8 cellular contexts compared by ENCODE assay signal in genomic region chr17:61411944-61412859, GRCh38. TPM values are rescaled to one million over a fixed set of nuclear protein-coding genes. Genes with fewer than 3 reads are reported as not detected.
DNase-seq lines count a peak whose midpoint lies in the region; ATAC-seq, FAIRE-seq and TF ChIP-seq lines count a peak whose summit lies in the region.

No MANE protein-coding gene starts in this region.

- TF ChIP-seq RAD21 in A549 (conservative IDR thresholded peaks at IDR 0.05 in 1 of 2, IDR thresholded peaks at IDR 0.05 in 1 of 2), result peak; percentile 98 to 100
- peak; percentile 100 for TF ChIP-seq RAD21 in HepG2 (CRISPR knock-in tag; IDR thresholded peaks at IDR 0.05)

- no peak for TF ChIP-seq EP300 in A549 (IDR thresholded peaks at IDR 0.05)
- peak in 1 of 2 experiments; percentile 40; a peak in 1 of 4 replicates for TF ChIP-seq EP300 in HepG2 (IDR thresholded peaks at IDR 0.05; ENCODE audit: low read depth in 2 of 2, low read length in 2 of 2)
- TF ChIP-seq EP300 in HepG2 (CRISPR knock-in tag; IDR thresholded peaks at IDR 0.05; ENCODE audit: borderline replicate concordance), result no peak

- no peaks in the 10 kb centered on the region for H3K36me3 Mint-ChIP-seq in dendritic cell treated with granulocyte-macrophage colony-stimulating factor and Interleukin-4, amounts not matched to agents 40 ng/mL and 50 ng/mL, for 4 days (ENCODE audit: low read depth)

- peak overlapping the region; percentile 58 for H3K4me3 ChIP-seq in A549
- peak overlapping the region; percentile 69 to 86 (median 77) for H3K4me3 ChIP-seq in HepG2 (replicated peaks in 1 of 3; ENCODE audit: insufficient read depth in 1 of 3, low read depth in 2 of 3, low read length in 3 of 3)

- H3K27me3 ChIP-seq in HepG2 (ENCODE audit: control insufficient read depth in 1 of 2, insufficient read depth in 2 of 2, low read length in 2 of 2), result no peaks in the 10 kb centered on the region

- CTCF ChIA-PET in A549 (lab: Yijun Ruan, JAX) (interaction anchor here (0.5 to 19.8 kb wide), 122 partner anchors 9 to 1010 kb away, joined by 3 to 357 read pairs (median 4); partner anchors contain the start of genes NACA2 and TBX2), HepG2 (lab: Yijun Ruan, JAX; ENCODE audit: low intra/inter-chr PET ratio, low total read pairs) (interaction anchor here (0.8 to 2.9 kb wide), 7 partner anchors 12 to 425 kb away, joined by 3 to 52 read pairs (median 16); no protein-coding TSS in a partner anchor)

- H3K36me3 ChIP-seq in HepG2 (replicated peaks in 1 of 2; ENCODE audit: control insufficient read depth in 1 of 2, insufficient read depth in 2 of 2, low read length in 2 of 2), result no peaks in the 10 kb centered on the region

- peak overlapping the region; percentile 73 for H3K9ac ChIP-seq in HepG2 (ENCODE audit: insufficient read depth, low read depth, low read length)

- in situ Hi-C loops in HepG2 (cut with HindIII; ENCODE audit: extremely low pct_ligation_motif_present, low pct_unique_long_range_greater_than_20kb), result loop anchor here (5.0 to 10.0 kb wide), 2 partner anchors 170 to 423 kb away; no protein-coding TSS in a partner anchor

- under 1% methylated on average over 22 of the region's 83 CpGs for WGBS in A549 (ENCODE audit: missing lambda C conversion rate)
- WGBS in HepG2 (ENCODE audit: low lambda C conversion rate), result 37% methylated on average over 50 of the region's 83 CpGs

- H3K9me3 ChIP-seq in A549 (0 out of 3 replicates have a peak, but pooled peaks cover 8% of the 10 kb centered on the region), HepG2 (ENCODE audit: low read length) (no peaks in the 10 kb centered on the region)

- H3K27ac ChIP-seq in A549 (peak overlapping the region; percentile 85 to 91), HepG2 (ENCODE audit: extremely low read length, insufficient read depth, low read length) (peak overlapping the region; percentile 68)

- H3K4me2 ChIP-seq in A549, result peak overlapping the region; percentile 85
- H3K4me2 ChIP-seq in HepG2 (ENCODE audit: low read depth, low read length), result peak overlapping the region; percentile 91

- no peak overlapping the region for H2AFZ ChIP-seq in HepG2 (ENCODE audit: low read length)

- POLR2A ChIA-PET in A549 (lab: Yijun Ruan, JAX), result interaction anchor here (0.6 to 2.9 kb wide), 11 partner anchors 12 to 691 kb away, joined by 3 to 21 read pairs (median 3); no protein-coding TSS in a partner anchor
- POLR2A ChIA-PET in HepG2 (lab: Yijun Ruan, JAX), result interaction anchor here (0.7 to 2.8 kb wide), 14 partner anchors 12 to 307 kb away, joined by 3 to 34 read pairs (median 5); partner anchors contain the start of gene TBX2

- TF ChIP-seq CTCF in A549 (IDR thresholded peaks at IDR 0.05) (peak; percentile 99), HepG2 (CRISPR knock-in tag; IDR thresholded peaks at IDR 0.05) (peak; percentile 99)

- peak; percentile 47 for TF ChIP-seq POLR2A in A549 (IDR thresholded peaks at IDR 0.05; ENCODE audit: low read length)
- TF ChIP-seq POLR2A in HepG2 (IDR thresholded peaks at IDR 0.05; ENCODE audit: insufficient read depth in 1 of 2, low read depth in 2 of 2, low read length in 2 of 2), result peak in 1 of 2 experiments; percentile 53; a peak in 3 of 4 replicates

- DNase-seq in A549 (ENCODE audit: low read depth in 1 of 2, low spot score in 1 of 2) (peak; percentile 82 to 90), NCI-H226 (peak; percentile 62), HepG2 (ENCODE audit: low spot score) (peak; percentile 64)
- DNase-seq in activated CD4-positive, alpha-beta T cell treated with anti-CD3 and anti-CD28 coated beads for 48 hours, result peak; percentile 82
- peak; percentile 79 to 80 for DNase-seq in stimulated activated CD4-positive, alpha-beta T cell treated with anti-CD3 and anti-CD28 coated beads, Interleukin-2, amount 100 ng/mL, for 48 hours

- H4K20me1 ChIP-seq in HepG2 (ENCODE audit: insufficient read depth, low read length), result no peaks in the 10 kb centered on the region

- FAIRE-seq in A549 (lab: Jason Lieb, UNC), result no peak
- FAIRE-seq in HepG2 (lab: Jason Lieb, UNC), result peak; percentile 37

- no peaks in the 10 kb centered on the region for H3K9me3 Mint-ChIP-seq in dendritic cell treated with granulocyte-macrophage colony-stimulating factor and Interleukin-4, amounts not matched to agents 40 ng/mL and 50 ng/mL, for 4 days

- intact Hi-C loops in dendritic cell treated with granulocyte-macrophage colony-stimulating factor and Interleukin-4, amounts not matched to agents 40 ng/mL and 50 ng/mL, for 4 days (cut with micrococcal nuclease), result loop anchor here (1.0 to 2.0 kb wide), 3 partner anchors 55 to 425 kb away; no protein-coding TSS in a partner anchor
- intact Hi-C loops in HepG2 (cut with micrococcal nuclease; ENCODE audit: unreplicated experiment), result loop anchor here (1.0 to 5.0 kb wide), 5 partner anchors 139 to 425 kb away; no protein-coding TSS in a partner anchor

- peak overlapping the region; percentile 75 for H3K4me3 Mint-ChIP-seq in dendritic cell treated with granulocyte-macrophage colony-stimulating factor and Interleukin-4, amounts not matched to agents 40 ng/mL and 50 ng/mL, for 4 days

- H3K79me2 ChIP-seq in HepG2 (ENCODE audit: insufficient read depth, low read length), result no peaks in the 10 kb centered on the region

- H3K27me3 Mint-ChIP-seq in dendritic cell treated with granulocyte-macrophage colony-stimulating factor and Interleukin-4, amounts not matched to agents 40 ng/mL and 50 ng/mL, for 4 days, result peaks cover 89% of the 10 kb centered on the region

- H3K4me1 Mint-ChIP-seq in dendritic cell treated with granulocyte-macrophage colony-stimulating factor and Interleukin-4, amounts not matched to agents 40 ng/mL and 50 ng/mL, for 4 days (ENCODE audit: low read depth), result peaks cover 43% of the 10 kb centered on the region

- BruUV-seq in HepG2 (replicated peaks; lab: Mats Ljungman, UMichigan), result no TSS peak

- H3K4me1 ChIP-seq in A549, result peaks cover 14% of the 10 kb centered on the region
- peaks cover 69% of the 10 kb centered on the region for H3K4me1 ChIP-seq in HepG2 (ENCODE audit: insufficient read depth, low read length)

- ATAC-seq in A549 (peak; percentile 55 to 80), GM18520 (IDR thresholded peaks at IDR 0.05; ENCODE audit: unreplicated experiment) (peak; percentile 56), HG03108 (IDR thresholded peaks at IDR 0.05; ENCODE audit: unreplicated experiment) (peak; percentile 76), HepG2 (peak; percentile 73)

- peak overlapping the region; percentile 17 for H3K27ac Mint-ChIP-seq in dendritic cell treated with granulocyte-macrophage colony-stimulating factor and Interleukin-4, amounts not matched to agents 40 ng/mL and 50 ng/mL, for 4 days

RNA-seq across cellular contexts. Expression of gene TBX2, which starts 12.6 kb away (rescaled TPM):
- polyA plus RNA-seq in A549 (2011; rRNA removed) (0.69 and 0.71 TPM in 2 replicates), A549 (2017; fragmentation: RNase III; extraction: RNeasy Plus Mini Kit Qiagen cat#74134 plus additional on column Dnase treatment) (2.0 to 2.3 TPM (median 2.2 TPM) in 3 replicates), HepG2 (2011; rRNA removed) (2.8 and 3.0 TPM in 2 replicates)
- polyA plus RNA-seq in A549 (2012; cell fraction: cytosol; rRNA removed), result 2.7 and 3.9 TPM in 2 replicates
- 5.4 and 6.5 TPM in 2 replicates for polyA plus RNA-seq in A549 (2012; cell fraction: nucleus; rRNA removed)
- 1.7 and 1.8 TPM in 2 replicates for polyA minus RNA-seq in A549 (2011; rRNA and poly(A)+ RNA removed)
- 10.2 and 15.3 TPM in 2 replicates for total RNA-seq in HepG2 (2016; rRNA removed; fragmentation: Illumina TruSeq; extraction: Trizol)
- total RNA-seq in HepG2 (2016; cell fraction: cytosol; rRNA removed; fragmentation: Illumina TruSeq; extraction: Trizol; ENCODE audit: low read depth), result 3.7 TPM in 2 replicates
- 8.3 and 14.7 TPM in 2 replicates for total RNA-seq in HepG2 (2016; cell fraction: insoluble cytoplasmic fraction; rRNA removed; fragmentation: Illumina TruSeq; extraction: Trizol)
- 9.6 and 10.4 TPM in 2 replicates for total RNA-seq in HepG2 (2016; cell fraction: membrane; rRNA removed; fragmentation: Illumina TruSeq; extraction: Trizol)
- 10.9 and 12.4 TPM in 2 replicates for total RNA-seq in HepG2 (2016; cell fraction: nucleus; rRNA removed; fragmentation: Illumina TruSeq; extraction: Trizol)
- 1.9 and 3.7 TPM in 2 replicates for polyA plus RNA-seq in HepG2 (2011; cell fraction: cytosol; rRNA removed)
- polyA plus RNA-seq in HepG2 (2011; cell fraction: nucleus; rRNA removed), result 9.5 and 10.4 TPM in 2 replicates
- 1.0 and 1.6 TPM in 2 replicates for polyA plus RNA-seq in HepG2 (2012)
- polyA plus RNA-seq in HepG2 (2016; cell fraction: cytosol; fragmentation: Illumina TruSeq; extraction: Trizol; ENCODE audit: low read depth), result 2.8 and 3.6 TPM in 2 replicates
- 13.1 and 15.6 TPM in 2 replicates for polyA plus RNA-seq in HepG2 (2016; cell fraction: insoluble cytoplasmic fraction; fragmentation: Illumina TruSeq; extraction: Trizol; ENCODE audit: low read depth)
- 8.1 and 8.9 TPM in 2 replicates for polyA plus RNA-seq in HepG2 (2016; cell fraction: membrane; fragmentation: Illumina TruSeq; extraction: Trizol; ENCODE audit: low read depth)
- polyA plus RNA-seq in HepG2 (2016; cell fraction: nucleus; fragmentation: Illumina TruSeq; extraction: Trizol; ENCODE audit: insufficient read depth, low read depth), result 26.2 and 30.9 TPM in 2 replicates
- 3.0 and 6.9 TPM in 2 replicates for polyA minus RNA-seq in HepG2 (2011; rRNA and poly(A)+ RNA removed; ENCODE audit: low replicate concordance)
- polyA minus RNA-seq in HepG2 (2011; cell fraction: cytosol; rRNA and poly(A)+ RNA removed), result 1.5 and 2.4 TPM in 2 replicates
- 4.9 and 5.3 TPM in 2 replicates for polyA minus RNA-seq in HepG2 (2011; cell fraction: nucleus; rRNA and poly(A)+ RNA removed)

RNA-seq across cellular contexts. Expression of gene TBX4, which starts 40.0 kb away (rescaled TPM):
- polyA plus RNA-seq in A549 (2011; rRNA removed) (0.18 and 0.33 TPM in 2 replicates), A549 (2017; fragmentation: RNase III; extraction: RNeasy Plus Mini Kit Qiagen cat#74134 plus additional on column Dnase treatment) (0.14 to 0.25 TPM (median 0.17 TPM) in 3 replicates), HepG2 (2011; rRNA removed) (0.11 and 0.17 TPM in 2 replicates)
- 0.07 and 0.08 TPM in 2 replicates for polyA plus RNA-seq in A549 (2012; cell fraction: cytosol; rRNA removed)
- polyA plus RNA-seq in A549 (2012; cell fraction: nucleus; rRNA removed), result 0.11 and 0.28 TPM in 2 replicates
- polyA minus RNA-seq in A549 (2011; rRNA and poly(A)+ RNA removed), result 0.17 TPM in 1 of 2 replicates, not detected in the other
- 0.86 and 1.1 TPM in 2 replicates for total RNA-seq in HepG2 (2016; rRNA removed; fragmentation: Illumina TruSeq; extraction: Trizol)
- 0.10 and 0.35 TPM in 2 replicates for total RNA-seq in HepG2 (2016; cell fraction: cytosol; rRNA removed; fragmentation: Illumina TruSeq; extraction: Trizol; ENCODE audit: low read depth)
- total RNA-seq in HepG2 (2016; cell fraction: insoluble cytoplasmic fraction; rRNA removed; fragmentation: Illumina TruSeq; extraction: Trizol), result 0.92 and 1.3 TPM in 2 replicates
- 1.1 and 1.5 TPM in 2 replicates for total RNA-seq in HepG2 (2016; cell fraction: membrane; rRNA removed; fragmentation: Illumina TruSeq; extraction: Trizol)
- 1.1 and 1.3 TPM in 2 replicates for total RNA-seq in HepG2 (2016; cell fraction: nucleus; rRNA removed; fragmentation: Illumina TruSeq; extraction: Trizol)
- 0.05 and 0.09 TPM in 2 replicates for polyA plus RNA-seq in HepG2 (2011; cell fraction: cytosol; rRNA removed)
- polyA plus RNA-seq in HepG2 (2011; cell fraction: nucleus; rRNA removed), result 0.29 and 0.48 TPM in 2 replicates
- 0.15 and 0.40 TPM in 2 replicates for polyA plus RNA-seq in HepG2 (2012)
- 0.14 and 0.16 TPM in 2 replicates for polyA plus RNA-seq in HepG2 (2016; cell fraction: cytosol; fragmentation: Illumina TruSeq; extraction: Trizol; ENCODE audit: low read depth)
- 1.2 and 1.7 TPM in 2 replicates for polyA plus RNA-seq in HepG2 (2016; cell fraction: insoluble cytoplasmic fraction; fragmentation: Illumina TruSeq; extraction: Trizol; ENCODE audit: low read depth)
- 0.49 and 0.62 TPM in 2 replicates for polyA plus RNA-seq in HepG2 (2016; cell fraction: membrane; fragmentation: Illumina TruSeq; extraction: Trizol; ENCODE audit: low read depth)
- polyA plus RNA-seq in HepG2 (2016; cell fraction: nucleus; fragmentation: Illumina TruSeq; extraction: Trizol; ENCODE audit: insufficient read depth, low read depth), result 1.8 and 2.4 TPM in 2 replicates
- not detected in 2 replicates for polyA minus RNA-seq in HepG2 (2011; rRNA and poly(A)+ RNA removed; ENCODE audit: low replicate concordance)
- polyA minus RNA-seq in HepG2 (2011; cell fraction: cytosol; rRNA and poly(A)+ RNA removed), result not detected in 2 replicates
- polyA minus RNA-seq in HepG2 (2011; cell fraction: nucleus; rRNA and poly(A)+ RNA removed), result not detected in 2 replicates

Comparison
In these comparisons a context has a peak if more than half of its experiments do, and no peak if none do; other contexts are left out.
1. Peak in every context shown above with its lines: DNase-seq, ATAC-seq, H3K4me3 ChIP-seq and H3K27ac ChIP-seq.